Comparison of ENCODE assay signal across 8 cellular contexts in the genomic region with DNA sequence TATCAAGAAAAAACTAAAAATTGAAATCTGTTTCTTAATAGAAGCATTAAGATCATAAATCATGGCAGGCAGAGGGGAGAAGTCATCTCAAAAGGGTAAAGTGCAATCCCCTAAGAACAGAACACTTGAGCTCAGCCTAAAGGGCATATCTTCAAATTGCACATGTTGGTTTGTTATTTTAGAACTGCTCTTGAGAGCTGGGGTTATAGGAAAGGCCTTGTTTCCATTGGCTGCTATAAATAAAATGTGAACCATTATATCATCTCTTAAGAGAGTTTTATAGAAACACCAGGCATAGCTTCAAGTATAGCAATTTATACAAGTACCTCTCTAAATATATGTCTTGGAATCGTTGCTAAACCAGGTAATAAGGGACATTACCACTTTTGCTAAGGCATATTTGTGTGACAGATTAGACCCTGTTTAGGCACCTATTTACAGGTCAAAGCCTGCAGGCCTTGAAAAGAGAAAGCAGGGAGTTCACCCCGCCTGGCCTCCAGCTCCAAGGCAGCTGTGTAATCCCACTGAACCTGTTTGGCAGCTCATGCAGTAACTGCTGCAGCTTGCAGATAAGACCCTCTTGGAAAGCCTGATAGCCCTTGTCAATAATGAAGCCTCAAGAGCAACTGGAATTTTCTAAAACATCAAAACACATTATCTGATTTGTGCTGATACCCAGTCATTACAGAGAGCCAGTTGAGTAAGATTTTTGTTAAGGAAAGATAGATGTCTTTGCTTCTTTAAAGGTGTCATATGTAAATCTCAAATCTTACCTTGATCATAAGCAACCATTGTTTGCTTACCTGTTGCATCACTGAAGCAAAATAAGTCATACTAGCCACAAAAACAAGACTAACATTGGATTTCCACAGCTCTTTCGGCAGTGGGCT. TPM values are rescaled to one million over a fixed set of nuclear protein-coding genes. Genes with fewer than 3 reads are reported as not detected.
DNase-seq lines count a peak whose midpoint lies in the region; ATAC-seq and TF ChIP-seq lines count a peak whose summit lies in the region.
"Had no signal": no experiment of that assay in that cellular context is flagged by ENCODE, and none has a peak within 500 bp of the region (broad histone marks: within the 10 kb centered on the region; RNA-seq: fewer than 3 reads in every experiment).

No MANE protein-coding gene starts in this region.

- H3K9ac ChIP-seq in iPS-18a (ENCODE audit: low read length): no peak overlapping the region

- H3K27ac Mint-ChIP-seq in type B pancreatic cell: peak overlapping the region; percentile 95

- H3K27ac ChIP-seq in iPS-18a (ENCODE audit: low read length): peak overlapping the region; percentile 35

- peak overlapping the region; percentile 79 for H3K4me3 Mint-ChIP-seq in type B pancreatic cell

- H3K27me3 Mint-ChIP-seq in type B pancreatic cell: no peaks in the 10 kb centered on the region

- no peak for TF ChIP-seq CTCF in type B pancreatic cell (conservative IDR thresholded peaks at IDR 0.05)

- H3K4me3 ChIP-seq in iPS-18a (ENCODE audit: low read length): peak overlapping the region; percentile 51

- peaks cover 37% of the 10 kb centered on the region for H3K4me1 Mint-ChIP-seq in type B pancreatic cell (ENCODE audit: unreplicated experiment)

- peaks cover 20% of the 10 kb centered on the region for H3K4me1 ChIP-seq in iPS-18a (ENCODE audit: control insufficient read depth, low read depth, low read length)

- no peak for ATAC-seq in HG02938 (IDR thresholded peaks at IDR 0.05; ENCODE audit: unreplicated experiment)
- ATAC-seq: SK-N-SH treated with all-trans-retinoic acid at 6 μM for 48 hours had no signal

- H3K9me3 ChIP-seq in iPS-18a (ENCODE audit: control insufficient read depth, low read depth, low read length): no peaks in the 10 kb centered on the region

- no peaks in the 10 kb centered on the region for H3K9me3 Mint-ChIP-seq in type B pancreatic cell

- H3K36me3 ChIP-seq in iPS-18a (ENCODE audit: control insufficient read depth, low read depth, low read length): no peaks in the 10 kb centered on the region

- H3K36me3 Mint-ChIP-seq in type B pancreatic cell: no peaks in the 10 kb centered on the region

- no peaks in the 10 kb centered on the region for H3K27me3 ChIP-seq in iPS-18a (ENCODE audit: control insufficient read depth, insufficient read depth, low read length)

- peak; percentile 97 for DNase-seq in NCI-H1105 treated with DMSO at 0.1 percent for 48 hours (lab: John Stamatoyannopoulos, UW)
- DNase-seq in SHP77 (lab: John Stamatoyannopoulos, UW): peak; percentile 28 to 38
- DNase-seq in type B pancreatic cell (ENCODE audit: extremely low spot score, unreplicated experiment): no peak
- no peak for DNase-seq in SKM-1 (lab: John Stamatoyannopoulos, UW; ENCODE audit: unreplicated experiment)
- no peak for DNase-seq in globus pallidus (ENCODE audit: low spot score)

RNA-seq across cellular contexts. Expression of a gene that starts 24.2 kb away (rescaled TPM):
- 9.4 and 10.3 TPM in 2 replicates for total RNA-seq in type B pancreatic cell (ENCODE audit: low replicate concordance)

RNA-seq across cellular contexts. Expression of a gene that starts 34.5 kb away (rescaled TPM):
- total RNA-seq in type B pancreatic cell (ENCODE audit: low replicate concordance): 24.9 and 31.2 TPM in 2 replicates

RNA-seq across cellular contexts. Expression of a gene that starts 51.5 kb away (rescaled TPM):
- total RNA-seq in type B pancreatic cell (ENCODE audit: low replicate concordance): 25.0 and 34.7 TPM in 2 replicates

Comparison
In these comparisons a context has a peak if more than half of its experiments do, and no peak if none do; other contexts are left out.
1. DNase-seq: peak in NCI-H1105 treated with DMSO at 0.1 percent for 48 hours (single experiment) and SHP77 (2 of 2); none in type B pancreatic cell (single experiment), SKM-1 (single experiment) and globus pallidus (single experiment).